In genomic region chr20:62804632-62805364, GRCh38 we compare ENCODE assay signal across 8 cellular contexts. TPM values are rescaled to one million over a fixed set of nuclear protein-coding genes. Genes with fewer than 3 reads are reported as not detected.
DNase-seq lines count a peak whose midpoint lies in the region; ATAC-seq, FAIRE-seq and TF ChIP-seq lines count a peak whose summit lies in the region.

Gene OGFR, plus strand, starts transcription at chr20:62804835. Its CDS starts 25 bp downstream, at chr20:62804860.

- H3K4me1 Mint-ChIP-seq in activated naive CD8-positive, alpha-beta T cell treated with anti-CD3 and anti-CD28 coated beads for 36 hours = peaks cover 28% of the 10 kb centered on the region

- peak within 1 kb of the TSS; percentile 76 for H3K9ac ChIP-seq in parathyroid adenoma

- no peak within 1 kb of the TSS for H3K27ac ChIP-seq in parathyroid adenoma

- H3K4me1 ChIP-seq in parathyroid adenoma = peaks cover 5% of the 10 kb centered on the region

- peak; percentile 55; the same call in 1 of the 2 replicates for TF ChIP-seq POLR2A in GM12891 (IDR thresholded peaks at IDR 0.05; ENCODE audit: low read depth, low read length)

- H3K4me3 ChIP-seq in parathyroid adenoma (ENCODE audit: low read depth, low read length) = peak within 1 kb of the TSS; percentile 75

- intact Hi-C loops in Right ventricle myocardium superior (cut with DNase I) = loop anchor here (5.0 kb wide), 1 partner anchor 132 kb away; no protein-coding TSS in a partner anchor

- H3K27me3 Mint-ChIP-seq in activated naive CD8-positive, alpha-beta T cell treated with anti-CD3 and anti-CD28 coated beads for 36 hours = no peaks in the 10 kb centered on the region

- H3K27me3 ChIP-seq in parathyroid adenoma (ENCODE audit: control insufficient read depth, insufficient read depth, low read length) = no peaks in the 10 kb centered on the region

- H3K36me3 Mint-ChIP-seq in activated naive CD8-positive, alpha-beta T cell treated with anti-CD3 and anti-CD28 coated beads for 36 hours = peaks cover 13% of the 10 kb centered on the region

- H3K27ac Mint-ChIP-seq in activated naive CD8-positive, alpha-beta T cell treated with anti-CD3 and anti-CD28 coated beads for 36 hours = peak within 1 kb of the TSS; percentile 94

- ATAC-seq in HG03108 (IDR thresholded peaks at IDR 0.05; ENCODE audit: unreplicated experiment) = peak; percentile 39
- peak; percentile 10; the same call in 2 of the 3 replicates for ATAC-seq in SK-N-SH treated with all-trans-retinoic acid at 6 μM for 48 hours
- ATAC-seq in Right ventricle myocardium superior (ENCODE audit: poor library complexity) = peak; percentile 38
- no peak for ATAC-seq in HG02588 (IDR thresholded peaks at IDR 0.05; ENCODE audit: unreplicated experiment)

- H3K4me3 Mint-ChIP-seq in activated naive CD8-positive, alpha-beta T cell treated with anti-CD3 and anti-CD28 coated beads for 36 hours = peak within 1 kb of the TSS; percentile 94

- H3K4me2 ChIP-seq in parathyroid adenoma (ENCODE audit: low read length) = peak within 1 kb of the TSS; percentile 82

- H3K79me2 ChIP-seq in parathyroid adenoma = peaks cover 23% of the 10 kb centered on the region

- H2AFZ ChIP-seq in parathyroid adenoma = peak within 1 kb of the TSS; percentile 76

- DNase-seq in GM12891 (ENCODE audit: insufficient read length, low spot score) = peak; percentile 90
- DNase-seq in activated naive CD8-positive, alpha-beta T cell treated with anti-CD3 and anti-CD28 coated beads for 36 hours = peak; percentile 80
- DNase-seq in Right ventricle myocardium superior = peak; percentile 82
- DNase-seq in ureter (ENCODE audit: low spot score) = peak; percentile 72

- H3K36me3 ChIP-seq in parathyroid adenoma (ENCODE audit: control insufficient read depth, insufficient read depth, low read length) = no peaks in the 10 kb centered on the region

- H3K9me3 Mint-ChIP-seq in activated naive CD8-positive, alpha-beta T cell treated with anti-CD3 and anti-CD28 coated beads for 36 hours = no peaks in the 10 kb centered on the region

- no peak for TF ChIP-seq CTCF in parathyroid adenoma (IDR thresholded peaks at IDR 0.05)

- H3K9me3 ChIP-seq in parathyroid adenoma (ENCODE audit: control insufficient read depth, low read length) = no peaks in the 10 kb centered on the region

- FAIRE-seq in GM12891 (lab: Jason Lieb, UNC) = no peak

TF ChIP-seq in GM12891, 5 proteins besides CTCF, POLR2A, EP300 and RAD21:
- no peak for TF ChIP-seq POU2F2 (IDR thresholded peaks at IDR 0.05; ENCODE audit: low read depth, low read length)
- peak; percentile 66 for TF ChIP-seq POLR2AphosphoS5 (IDR thresholded peaks at IDR 0.05; ENCODE audit: low read depth, low read length)
- TF ChIP-seq PAX5 (IDR thresholded peaks at IDR 0.05; ENCODE audit: insufficient read depth, low read length, severe bottlenecking) = no peak
- TF ChIP-seq TAF1 (IDR thresholded peaks at IDR 0.05; ENCODE audit: low read depth, low read length) = 0 out of 2 replicates have a peak, but pooled peaks have one; percentile 34
- TF ChIP-seq SPI1 (IDR thresholded peaks at IDR 0.05; ENCODE audit: low read depth, low read length) = 0 out of 2 replicates have a peak, but pooled peaks have one; percentile 52

TF ChIP-seq in SK-N-SH treated with all-trans-retinoic acid at 6 μM for 48 hours, 23 proteins besides CTCF, POLR2A, EP300 and RAD21:
- TF ChIP-seq ZNF70 (CRISPR knock-in tag; IDR thresholded peaks at IDR 0.05) (no peak), PATZ1 (CRISPR knock-in tag; IDR thresholded peaks at IDR 0.05; ENCODE audit: borderline replicate concordance) (no peak), POU6F1 (CRISPR knock-in tag; IDR thresholded peaks at IDR 0.05; ENCODE audit: borderline replicate concordance, low read depth) (no peak), ISL1 (CRISPR knock-in tag; IDR thresholded peaks at IDR 0.05) (no peak), TOX (CRISPR knock-in tag; IDR thresholded peaks at IDR 0.05; ENCODE audit: borderline replicate concordance) (no peak), ZNF8 (CRISPR knock-in tag; IDR thresholded peaks at IDR 0.05) (no peak), BACH2 (CRISPR knock-in tag; IDR thresholded peaks at IDR 0.05; ENCODE audit: borderline replicate concordance) (no peak), GLIS3 (CRISPR knock-in tag; IDR thresholded peaks at IDR 0.05) (no peak), ZC3H10 (CRISPR knock-in tag; IDR thresholded peaks at IDR 0.05) (no peak), CSRNP3 (CRISPR knock-in tag; IDR thresholded peaks at IDR 0.05) (no peak), SNAI2 (CRISPR knock-in tag; IDR thresholded peaks at IDR 0.05) (no peak), ZFP3 (CRISPR knock-in tag; IDR thresholded peaks at IDR 0.05) (no peak), ESRRG (CRISPR knock-in tag; IDR thresholded peaks at IDR 0.05) (no peak), TCF4 (CRISPR knock-in tag; IDR thresholded peaks at IDR 0.05; ENCODE audit: borderline replicate concordance) (no peak), ZNF565 (CRISPR knock-in tag; conservative IDR thresholded peaks at IDR 0.05; ENCODE audit: low read depth) (no peak)

RNA-seq across cellular contexts. Expression of gene OGFR, which starts in this region (rescaled TPM):
- polyA plus RNA-seq in GM12891 (2012; ENCODE audit: low read depth, missing spikeins) = 25.8 TPM
- 10 to 100 TPM; 66.1 to 69.9 TPM for total RNA-seq in activated naive CD8-positive, alpha-beta T cell treated with anti-CD3 and anti-CD28 coated beads for 36 hours
- total RNA-seq in Right ventricle myocardium superior (17.8 TPM), ureter (42.0 TPM)
